8 cellular contexts compared by ENCODE assay signal in genomic region chr20:47392015-47392720, GRCh38. TPM values are rescaled to one million over a fixed set of nuclear protein-coding genes. Genes with fewer than 3 reads are reported as not detected.
DNase-seq lines count a peak whose midpoint lies in the region; ATAC-seq, FAIRE-seq and TF ChIP-seq lines count a peak whose summit lies in the region.

No MANE protein-coding gene starts in this region.

- H3K27ac ChIP-seq in right atrium auricular region = peak overlapping the region in 1 of 2 donors; percentile 58

- H3K4me3 Mint-ChIP-seq in activated CD8-positive, alpha-beta T cell treated with anti-CD3 and anti-CD28 coated beads for 36 hours = no peak overlapping the region

- H3K4me1 Mint-ChIP-seq in activated CD8-positive, alpha-beta T cell treated with anti-CD3 and anti-CD28 coated beads for 36 hours (ENCODE audit: low read depth) = peaks cover 17% of the 10 kb centered on the region

- no peaks in the 10 kb centered on the region for H3K27me3 ChIP-seq in right atrium auricular region

- H3K27me3 Mint-ChIP-seq in activated CD8-positive, alpha-beta T cell treated with anti-CD3 and anti-CD28 coated beads for 36 hours = no peaks in the 10 kb centered on the region

- peak overlapping the region; percentile 65 for H3K27ac Mint-ChIP-seq in activated CD8-positive, alpha-beta T cell treated with anti-CD3 and anti-CD28 coated beads for 36 hours

- H3K4me3 ChIP-seq in right atrium auricular region = no peak overlapping the region

- no peak for FAIRE-seq in urothelium cell line (lab: Jason Lieb, UNC)

- ATAC-seq in activated CD8-positive, alpha-beta T cell treated with anti-CD3 and anti-CD28 coated beads for 36 hours = peak; percentile 88

- H3K9me3 Mint-ChIP-seq in activated CD8-positive, alpha-beta T cell treated with anti-CD3 and anti-CD28 coated beads for 36 hours = peaks cover 10% of the 10 kb centered on the region

- POLR2A ChIA-PET in activated CD8-positive, alpha-beta T cell treated with anti-CD3 and anti-CD28 coated beads for 36 hours (lab: Charles Lee) = no interaction called here

- no peak for TF ChIP-seq CTCF in activated CD8-positive, alpha-beta T cell treated with anti-CD3 and anti-CD28 coated beads for 36 hours (IDR thresholded peaks at IDR 0.05)
- no peak for TF ChIP-seq CTCF in right atrium auricular region (IDR thresholded peaks at IDR 0.05)

- no peak for TF ChIP-seq RAD21 in Ishikawa (IDR thresholded peaks at IDR 0.05; ENCODE audit: low read depth)

- no peaks in the 10 kb centered on the region for H3K9me3 ChIP-seq in right atrium auricular region

- CTCF ChIA-PET in activated CD8-positive, alpha-beta T cell treated with anti-CD3 and anti-CD28 coated beads for 36 hours (lab: Charles Lee) = interaction anchor here (0.6 to 9.4 kb wide), 11 partner anchors 9 to 271 kb away, joined by 3 to 60 read pairs (median 3); no protein-coding TSS in a partner anchor

- H3K4me1 ChIP-seq in right atrium auricular region = peaks cover 0 to 6% of the 10 kb centered on the region in 2 donors

- no peaks in the 10 kb centered on the region for H3K36me3 Mint-ChIP-seq in activated CD8-positive, alpha-beta T cell treated with anti-CD3 and anti-CD28 coated beads for 36 hours (ENCODE audit: low read depth)

- no peaks in the 10 kb centered on the region for H3K36me3 ChIP-seq in right atrium auricular region

- no peak for TF ChIP-seq EP300 in Ishikawa (IDR thresholded peaks at IDR 0.05; ENCODE audit: borderline replicate concordance)

- DNase-seq in ELF-1 (ENCODE audit: low read depth, low spot score) (peak; percentile 68), right atrium auricular region (ENCODE audit: low spot score) (peak; percentile 71), urothelium cell line (ENCODE audit: low spot score) (peak; percentile 58), NCI-H1417 (lab: John Stamatoyannopoulos, UW) (no peak), cerebellar cortex (ENCODE audit: low spot score) (no peak), NCI-H1436 (lab: John Stamatoyannopoulos, UW) (no peak)
- peak; percentile 38 for DNase-seq in activated CD8-positive, alpha-beta T cell treated with anti-CD3 and anti-CD28 coated beads for 36 hours

- intact Hi-C loops in activated CD8-positive, alpha-beta T cell treated with anti-CD3 and anti-CD28 coated beads for 36 hours (cut with micrococcal nuclease) = no loop called here

TF ChIP-seq in Ishikawa, 13 proteins besides CTCF, POLR2A, EP300 and RAD21:
- no peak for TF ChIP-seq FOXM1 (IDR thresholded peaks at IDR 0.05; ENCODE audit: borderline replicate concordance, low read depth)
- no peak for TF ChIP-seq CREB1 (IDR thresholded peaks at IDR 0.05; ENCODE audit: low read depth)
- no peak for TF ChIP-seq TEAD4 (IDR thresholded peaks at IDR 0.05)
- peak; percentile 90 for TF ChIP-seq USF1 (IDR thresholded peaks at IDR 0.05)
- TF ChIP-seq ZBTB7A (IDR thresholded peaks at IDR 0.05; ENCODE audit: low read depth) = no peak
- no peak for TF ChIP-seq MAX (IDR thresholded peaks at IDR 0.05)
- no peak for TF ChIP-seq REST (IDR thresholded peaks at IDR 0.05; ENCODE audit: low read depth)
TF ChIP-seq in Ishikawa: peak in this region for 1.

RNA-seq across cellular contexts. Expression of gene ZMYND8, which starts 35.7 kb away (rescaled TPM):
- total RNA-seq in activated CD8-positive, alpha-beta T cell treated with anti-CD3 and anti-CD28 coated beads for 36 hours = 10 to 100 TPM; 31.9 to 33.4 TPM
- 10 to 100 TPM; 22.0 to 35.3 TPM for total RNA-seq in right atrium auricular region

Comparison
In these comparisons a context has a peak if more than half of its experiments do, and no peak if none do; other contexts are left out.
1. DNase-seq: peak in ELF-1 (single experiment), activated CD8-positive, alpha-beta T cell treated with anti-CD3 and anti-CD28 coated beads for 36 hours (single experiment), right atrium auricular region (single experiment) and urothelium cell line (single experiment); none in NCI-H1417 (0 of 3), cerebellar cortex (single experiment) and NCI-H1436 (single experiment).